Comparison of ENCODE assay signal across 2 cellular contexts in the genomic region with DNA sequence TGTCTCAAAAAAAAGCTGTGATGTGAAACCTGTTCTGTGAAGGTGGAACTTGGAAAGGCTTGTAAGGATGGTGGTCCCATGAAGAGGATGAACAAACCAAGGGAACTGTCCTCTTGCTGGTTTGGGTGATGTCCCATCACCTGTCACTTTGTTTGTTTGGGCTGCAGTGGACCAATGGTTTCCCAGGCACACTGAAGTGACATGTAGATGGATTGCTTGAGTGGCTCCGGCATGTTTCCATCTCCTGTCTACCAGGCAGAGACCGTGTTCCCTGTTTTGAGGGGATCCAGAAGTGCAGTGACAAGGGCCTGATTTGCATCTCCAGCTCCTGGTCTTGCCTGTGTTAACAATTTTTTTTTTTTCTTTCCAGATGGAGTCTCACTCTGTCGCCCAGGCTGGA.
TF ChIP-seq lines count a peak whose summit lies in the region.

No MANE protein-coding gene starts in this region.

TF ChIP-seq in IMR-90, 13 proteins besides CTCF, POLR2A, EP300 and RAD21:
- TF ChIP-seq NFE2L2 (IDR thresholded peaks at IDR 0.05; ENCODE audit: low read depth, low read length), result no peak
- TF ChIP-seq RCOR1 (IDR thresholded peaks at IDR 0.05; ENCODE audit: insufficient replicate concordance, low read length), result no peak
- no peak for TF ChIP-seq FOS (IDR thresholded peaks at IDR 0.05; ENCODE audit: low read depth, low read length)
- TF ChIP-seq CHD1 (IDR thresholded peaks at IDR 0.05; ENCODE audit: low read depth, low read length), result no peak
- no peak for TF ChIP-seq SMC3 (IDR thresholded peaks at IDR 0.05; ENCODE audit: low read depth, low read length)
- TF ChIP-seq BHLHE40 (IDR thresholded peaks at IDR 0.05; ENCODE audit: low read depth, low read length), result no peak
- TF ChIP-seq MAZ (IDR thresholded peaks at IDR 0.05; ENCODE audit: borderline replicate concordance, low read depth, low read length), result no peak
- TF ChIP-seq CEBPB (IDR thresholded peaks at IDR 0.05; ENCODE audit: low read depth, low read length), result no peak
- TF ChIP-seq RFX5 (IDR thresholded peaks at IDR 0.05; ENCODE audit: low read depth, low read length), result no peak
- no peak for TF ChIP-seq MAFK (IDR thresholded peaks at IDR 0.05; ENCODE audit: low read depth, low read length)
- TF ChIP-seq MXI1 (IDR thresholded peaks at IDR 0.05; ENCODE audit: borderline replicate concordance, low read depth, low read length), result no peak
- TF ChIP-seq, protein P1, sequence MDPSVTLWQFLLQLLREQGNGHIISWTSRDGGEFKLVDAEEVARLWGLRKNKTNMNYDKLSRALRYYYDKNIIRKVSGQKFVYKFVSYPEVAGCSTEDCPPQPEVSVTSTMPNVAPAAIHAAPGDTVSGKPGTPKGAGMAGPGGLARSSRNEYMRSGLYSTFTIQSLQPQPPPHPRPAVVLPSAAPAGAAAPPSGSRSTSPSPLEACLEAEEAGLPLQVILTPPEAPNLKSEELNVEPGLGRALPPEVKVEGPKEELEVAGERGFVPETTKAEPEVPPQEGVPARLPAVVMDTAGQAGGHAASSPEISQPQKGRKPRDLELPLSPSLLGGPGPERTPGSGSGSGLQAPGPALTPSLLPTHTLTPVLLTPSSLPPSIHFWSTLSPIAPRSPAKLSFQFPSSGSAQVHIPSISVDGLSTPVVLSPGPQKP (IDR thresholded peaks at IDR 0.05; ENCODE audit: borderline replicate concordance, low read depth, low read length), result no peak

TF ChIP-seq in K562, 482 proteins besides CTCF, POLR2A, EP300 and RAD21 (continued from another document):
- TF ChIP-seq XRCC5 (IDR thresholded peaks at IDR 0.05; ENCODE audit: low read depth, low read length) (no peak), HSF4 (CRISPR knock-in tag; IDR thresholded peaks at IDR 0.05; ENCODE audit: borderline replicate concordance) (no peak)
